9 cellular contexts compared by ENCODE assay signal in genomic region chr18:5451871-5452270, GRCh38.
"Had no signal": no experiment of that assay in that cellular context is flagged by ENCODE, and none has a peak within 500 bp of the region (broad histone marks: within the 10 kb centered on the region; RNA-seq: fewer than 3 reads in every experiment).

No MANE protein-coding gene starts in this region.

- ATAC-seq: GM23338, HCT116 had no signal

- H3K27ac ChIP-seq: GM23248 had no signal

- H3K4me3 ChIP-seq: GM23248, GM23338, HAP-1 had no signal

- H3K4me2 ChIP-seq: GM23338 had no signal

- DNase-seq: GOT3, H7, H9, HCEC 1CT, HFFc6 had no signal

- H3K36me3 ChIP-seq: HAP-1 had no signal

- H2AFZ ChIP-seq: GM23248, GM23338 had no signal

- H3K9ac ChIP-seq: GM23248 had no signal

- H3K9me3 ChIP-seq: HAP-1 had no signal
